1 cellular context compared by ENCODE assay signal in the genomic region with DNA sequence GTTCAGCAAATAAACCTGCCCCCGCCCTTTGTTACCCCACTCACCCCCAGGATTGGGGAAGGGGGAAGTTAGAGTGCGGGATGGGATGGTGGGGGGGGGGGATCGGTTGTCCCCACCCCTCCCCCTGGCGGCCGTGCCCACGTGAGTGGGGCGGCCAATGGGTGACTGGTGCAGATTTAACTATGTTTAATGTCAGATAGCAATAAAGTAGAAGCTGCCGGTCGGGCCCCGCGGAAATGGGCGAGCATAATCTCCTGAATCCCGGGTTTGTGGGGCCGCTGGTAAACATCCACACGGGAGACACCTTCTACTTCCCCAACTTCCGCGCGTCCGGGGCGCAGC.
A peak's percentile ranks its signal among the peaks of the same experiment; 100 is the strongest.
TF ChIP-seq lines count a peak whose summit lies in the region.

A gene with protein sequence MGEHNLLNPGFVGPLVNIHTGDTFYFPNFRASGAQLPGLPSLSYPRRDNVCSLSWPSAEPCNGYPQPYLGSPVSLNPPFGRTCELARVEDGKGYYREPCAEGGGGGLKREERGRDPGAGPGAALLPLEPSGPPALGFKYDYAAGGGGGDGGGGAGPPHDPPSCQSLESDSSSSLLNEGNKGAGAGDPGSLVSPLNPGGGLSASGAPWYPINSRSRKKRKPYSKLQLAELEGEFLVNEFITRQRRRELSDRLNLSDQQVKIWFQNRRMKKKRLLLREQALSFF (plus strand): TSS at position 210 of the 342 bp plus-strand sequence. CDS start 27 bp downstream, at position 237.

TF ChIP-seq in GM12878, 131 proteins besides CTCF, POLR2A, EP300 and RAD21:
- TF ChIP-seq, protein P1, sequence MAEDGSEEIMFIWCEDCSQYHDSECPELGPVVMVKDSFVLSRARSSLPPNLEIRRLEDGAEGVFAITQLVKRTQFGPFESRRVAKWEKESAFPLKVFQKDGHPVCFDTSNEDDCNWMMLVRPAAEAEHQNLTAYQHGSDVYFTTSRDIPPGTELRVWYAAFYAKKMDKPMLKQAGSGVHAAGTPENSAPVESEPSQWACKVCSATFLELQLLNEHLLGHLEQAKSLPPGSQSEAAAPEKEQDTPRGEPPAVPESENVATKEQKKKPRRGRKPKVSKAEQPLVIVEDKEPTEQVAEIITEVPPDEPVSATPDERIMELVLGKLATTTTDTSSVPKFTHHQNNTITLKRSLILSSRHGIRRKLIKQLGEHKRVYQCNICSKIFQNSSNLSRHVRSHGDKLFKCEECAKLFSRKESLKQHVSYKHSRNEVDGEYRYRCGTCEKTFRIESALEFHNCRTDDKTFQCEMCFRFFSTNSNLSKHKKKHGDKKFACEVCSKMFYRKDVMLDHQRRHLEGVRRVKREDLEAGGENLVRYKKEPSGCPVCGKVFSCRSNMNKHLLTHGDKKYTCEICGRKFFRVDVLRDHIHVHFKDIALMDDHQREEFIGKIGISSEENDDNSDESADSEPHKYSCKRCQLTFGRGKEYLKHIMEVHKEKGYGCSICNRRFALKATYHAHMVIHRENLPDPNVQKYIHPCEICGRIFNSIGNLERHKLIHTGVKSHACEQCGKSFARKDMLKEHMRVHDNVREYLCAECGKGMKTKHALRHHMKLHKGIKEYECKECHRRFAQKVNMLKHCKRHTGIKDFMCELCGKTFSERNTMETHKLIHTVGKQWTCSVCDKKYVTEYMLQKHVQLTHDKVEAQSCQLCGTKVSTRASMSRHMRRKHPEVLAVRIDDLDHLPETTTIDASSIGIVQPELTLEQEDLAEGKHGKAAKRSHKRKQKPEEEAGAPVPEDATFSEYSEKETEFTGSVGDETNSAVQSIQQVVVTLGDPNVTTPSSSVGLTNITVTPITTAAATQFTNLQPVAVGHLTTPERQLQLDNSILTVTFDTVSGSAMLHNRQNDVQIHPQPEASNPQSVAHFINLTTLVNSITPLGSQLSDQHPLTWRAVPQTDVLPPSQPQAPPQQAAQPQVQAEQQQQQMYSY (CRISPR knock-in tag; IDR thresholded peaks at IDR 0.05) = no peak
- TF ChIP-seq, protein P2, sequence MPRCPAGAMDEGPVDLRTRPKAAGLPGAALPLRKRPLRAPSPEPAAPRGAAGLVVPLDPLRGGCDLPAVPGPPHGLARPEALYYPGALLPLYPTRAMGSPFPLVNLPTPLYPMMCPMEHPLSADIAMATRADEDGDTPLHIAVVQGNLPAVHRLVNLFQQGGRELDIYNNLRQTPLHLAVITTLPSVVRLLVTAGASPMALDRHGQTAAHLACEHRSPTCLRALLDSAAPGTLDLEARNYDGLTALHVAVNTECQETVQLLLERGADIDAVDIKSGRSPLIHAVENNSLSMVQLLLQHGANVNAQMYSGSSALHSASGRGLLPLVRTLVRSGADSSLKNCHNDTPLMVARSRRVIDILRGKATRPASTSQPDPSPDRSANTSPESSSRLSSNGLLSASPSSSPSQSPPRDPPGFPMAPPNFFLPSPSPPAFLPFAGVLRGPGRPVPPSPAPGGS (IDR thresholded peaks at IDR 0.05; ENCODE audit: borderline replicate concordance, insufficient read depth, low read depth, low read length, poor library complexity, severe bottlenecking) = no peak
- TF ChIP-seq SUZ12 (IDR thresholded peaks at IDR 0.05; ENCODE audit: unreplicated experiment) = peak; percentile 19
- no peak for TF ChIP-seq BRCA1 (IDR thresholded peaks at IDR 0.05; ENCODE audit: low read depth, low read length)
- TF ChIP-seq, protein P3, sequence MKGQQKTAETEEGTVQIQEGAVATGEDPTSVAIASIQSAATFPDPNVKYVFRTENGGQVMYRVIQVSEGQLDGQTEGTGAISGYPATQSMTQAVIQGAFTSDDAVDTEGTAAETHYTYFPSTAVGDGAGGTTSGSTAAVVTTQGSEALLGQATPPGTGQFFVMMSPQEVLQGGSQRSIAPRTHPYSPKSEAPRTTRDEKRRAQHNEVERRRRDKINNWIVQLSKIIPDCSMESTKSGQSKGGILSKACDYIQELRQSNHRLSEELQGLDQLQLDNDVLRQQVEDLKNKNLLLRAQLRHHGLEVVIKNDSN (IDR thresholded peaks at IDR 0.05; ENCODE audit: borderline replicate concordance, extremely low read length, insufficient read depth, low read depth, low read length) = peak; percentile 11
- TF ChIP-seq PAX8 (IDR thresholded peaks at IDR 0.05) = no peak
- no peak for TF ChIP-seq ASH2L (IDR thresholded peaks at IDR 0.05; ENCODE audit: borderline replicate concordance, low read depth)
- no peak for TF ChIP-seq MYC (IDR thresholded peaks at IDR 0.05; ENCODE audit: insufficient read depth, insufficient read length, insufficient replicate concordance, low read length, severe bottlenecking)
- TF ChIP-seq, protein P4, sequence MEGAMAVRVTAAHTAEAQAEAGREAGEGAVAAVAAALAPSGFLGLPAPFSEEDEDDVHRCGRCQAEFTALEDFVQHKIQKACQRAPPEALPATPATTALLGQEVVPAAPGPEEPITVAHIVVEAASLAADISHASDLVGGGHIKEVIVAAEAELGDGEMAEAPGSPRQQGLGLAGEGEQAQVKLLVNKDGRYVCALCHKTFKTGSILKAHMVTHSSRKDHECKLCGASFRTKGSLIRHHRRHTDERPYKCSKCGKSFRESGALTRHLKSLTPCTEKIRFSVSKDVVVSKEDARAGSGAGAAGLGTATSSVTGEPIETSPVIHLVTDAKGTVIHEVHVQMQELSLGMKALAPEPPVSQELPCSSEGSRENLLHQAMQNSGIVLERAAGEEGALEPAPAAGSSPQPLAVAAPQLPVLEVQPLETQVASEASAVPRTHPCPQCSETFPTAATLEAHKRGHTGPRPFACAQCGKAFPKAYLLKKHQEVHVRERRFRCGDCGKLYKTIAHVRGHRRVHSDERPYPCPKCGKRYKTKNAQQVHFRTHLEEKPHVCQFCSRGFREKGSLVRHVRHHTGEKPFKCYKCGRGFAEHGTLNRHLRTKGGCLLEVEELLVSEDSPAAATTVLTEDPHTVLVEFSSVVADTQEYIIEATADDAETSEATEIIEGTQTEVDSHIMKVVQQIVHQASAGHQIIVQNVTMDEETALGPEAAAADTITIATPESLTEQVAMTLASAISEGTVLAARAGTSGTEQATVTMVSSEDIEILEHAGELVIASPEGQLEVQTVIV (IDR thresholded peaks at IDR 0.05; ENCODE audit: borderline replicate concordance, partially characterized antibody) = no peak
- TF ChIP-seq KAT2A (conservative IDR thresholded peaks at IDR 0.05; ENCODE audit: control insufficient read depth, low read depth, low read length) = no peak
- TF ChIP-seq SIN3A (IDR thresholded peaks at IDR 0.05; ENCODE audit: low read depth, low read length) = no peak
- TF ChIP-seq RAD51 (IDR thresholded peaks at IDR 0.05) = no peak
- TF ChIP-seq FOXM1 (IDR thresholded peaks at IDR 0.05; ENCODE audit: low read depth, low read length) = no peak
- no peak for TF ChIP-seq SREBF2 (IDR thresholded peaks at IDR 0.05; ENCODE audit: low read length)
- TF ChIP-seq MXI1 (IDR thresholded peaks at IDR 0.05; ENCODE audit: low read depth, low read length) = no peak
- TF ChIP-seq GABPA (IDR thresholded peaks at IDR 0.05; ENCODE audit: low read depth) = no peak
TF ChIP-seq in GM12878: peak in this region for 2.
